ENCODE assay signal across 16 cellular contexts in the genomic region with DNA sequence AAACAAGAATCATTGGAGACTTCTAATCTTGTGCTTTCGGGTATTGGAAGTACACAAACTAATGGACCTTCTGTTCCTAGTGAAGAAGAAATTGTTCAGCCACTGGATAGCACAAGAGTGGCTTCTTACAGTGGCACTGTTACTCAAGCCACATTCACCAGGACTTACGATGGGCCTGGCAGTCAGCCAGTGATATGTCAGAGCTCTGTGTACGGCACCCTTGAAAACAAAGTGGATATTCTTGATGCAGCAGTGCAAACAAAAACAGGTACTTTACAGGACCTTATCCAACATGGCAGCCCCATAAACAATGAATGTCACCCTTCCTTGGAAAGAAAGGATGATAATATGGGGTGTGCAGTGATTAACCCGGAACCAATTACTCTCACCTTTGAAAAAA.
"Had no signal": no experiment of that assay in that cellular context is flagged by ENCODE, and none has a peak within 500 bp of the region (broad histone marks: within the 10 kb centered on the region; RNA-seq: fewer than 3 reads in every experiment).

No MANE protein-coding gene starts in this region.

- H3K4me1 ChIP-seq: adrenal gland, gastroesophageal sphincter, tibial nerve had no signal

- DNase-seq: activated CD4-positive, alpha-beta T cell treated with anti-CD3 and anti-CD28 coated beads, Interleukin-2, amount 50 U/mL, for 4 hours; activated CD4-positive, CD25-positive, alpha-beta regulatory T cell; activated naive CD4-positive, alpha-beta T cell treated with Interleukin-2 at 50 U/mL for 16 hours; central memory CD4-positive, alpha-beta T cell; effector CD4-positive, alpha-beta T cell; kidney; small intestine; T-helper 17 cell had no signal

- H3K4me3 ChIP-seq: adrenal gland, coronary artery, gastroesophageal sphincter, hepatocyte, tibial nerve had no signal

- H3K27ac Mint-ChIP-seq: activated T-helper 1 cell treated with anti-CD3 and anti-CD28 coated beads, Interleukin-12 subunit alpha, Interleukin-12 subunit beta, Interleukin-2, Interleukin-4 antibody, amounts not matched to agents 30 ng/mL and 10 ng/mL and 1 ng/mL, durations not matched to agents 14 hours and 24 hours and 36 hours had no signal

- H3K27ac ChIP-seq: adrenal gland, coronary artery, epithelial cell of prostate, gastroesophageal sphincter, hepatocyte, parathyroid adenoma, tibial nerve had no signal

- H3K9me3 ChIP-seq: adrenal gland, gastroesophageal sphincter, tibial nerve had no signal

- H3K27me3 ChIP-seq: adrenal gland, gastroesophageal sphincter, hepatocyte, tibial nerve had no signal

- ATAC-seq: gastroesophageal sphincter, T-helper 17 cell had no signal

- H3K4me3 Mint-ChIP-seq: activated T-helper 1 cell treated with anti-CD3 and anti-CD28 coated beads, Interleukin-12 subunit alpha, Interleukin-12 subunit beta, Interleukin-2, Interleukin-4 antibody, amounts not matched to agents 30 ng/mL and 10 ng/mL and 1 ng/mL, durations not matched to agents 14 hours and 24 hours and 36 hours; T-helper 17 cell had no signal

- H3K9me3 Mint-ChIP-seq: activated T-helper 1 cell treated with anti-CD3 and anti-CD28 coated beads, Interleukin-12 subunit alpha, Interleukin-12 subunit beta, Interleukin-2, Interleukin-4 antibody, amounts not matched to agents 30 ng/mL and 10 ng/mL and 1 ng/mL, durations not matched to agents 14 hours and 24 hours and 36 hours had no signal

- H3K27me3 Mint-ChIP-seq: T-helper 17 cell had no signal
